8 cellular contexts compared by ENCODE assay signal in genomic region chr12:8242881-8243681, GRCh38. TPM values are rescaled to one million over a fixed set of nuclear protein-coding genes. Genes with fewer than 3 reads are reported as not detected.
A peak's percentile ranks its signal among the peaks of the same experiment; 100 is the strongest.
DNase-seq lines count a peak whose midpoint lies in the region; ATAC-seq, FAIRE-seq and TF ChIP-seq lines count a peak whose summit lies in the region.
"Not testable (repeated sequence)": the region's sequence is repeated elsewhere in the genome, so short reads cannot be mapped to it uniquely, and the experiment has no call there.

No MANE protein-coding gene starts in this region.

- H3K27ac Mint-ChIP-seq in activated CD4-positive, alpha-beta T cell treated with anti-CD3 and anti-CD28 coated beads, Interleukin-2, amount 10 ng/mL, durations not matched to agents 7 days and 5 days, result peak overlapping the region; percentile 99

- CTCF ChIA-PET in activated CD4-positive, alpha-beta T cell treated with anti-CD3 and anti-CD28 coated beads, Interleukin-2, amount 10 ng/mL, durations not matched to agents 7 days and 5 days (lab: Charles Lee), result not testable (repeated sequence)

- H3K9me3 Mint-ChIP-seq in activated CD4-positive, alpha-beta T cell treated with anti-CD3 and anti-CD28 coated beads, Interleukin-2, amount 10 ng/mL, durations not matched to agents 7 days and 5 days, result not testable (repeated sequence)

- H3K4me1 Mint-ChIP-seq in activated CD4-positive, alpha-beta T cell treated with anti-CD3 and anti-CD28 coated beads, Interleukin-2, amount 10 ng/mL, durations not matched to agents 7 days and 5 days, result peaks cover 17% of the 10 kb centered on the region

- TF ChIP-seq CTCF in AG10803 (conservative IDR thresholded peaks at IDR 0.05; ENCODE audit: low read length), result not testable (repeated sequence)

- DNase-seq in AG10803 (ENCODE audit: low read depth) (peak; percentile 95), GM19239 (ENCODE audit: insufficient read length, low spot score) (peak; percentile 59), NCI-H748 (lab: John Stamatoyannopoulos, UW; ENCODE audit: unreplicated experiment) (peak; percentile 87), kidney tubule cell (ENCODE audit: low spot score) (peak; percentile 97)
- DNase-seq in activated CD4-positive, alpha-beta T cell treated with anti-CD3 and anti-CD28 coated beads, Interleukin-2, amount 10 ng/mL, durations not matched to agents 7 days and 5 days, result peak; percentile 99
- peak; percentile 99 to 100 for DNase-seq in stimulated activated CD4-positive, alpha-beta T cell treated with anti-CD3 and anti-CD28 coated beads, Interleukin-15, amount 100 ng/mL, for 1 hour (ENCODE audit: low read depth in 1 of 2, low spot score in 1 of 2)

- peak overlapping the region; percentile 95 for H3K4me3 Mint-ChIP-seq in activated CD4-positive, alpha-beta T cell treated with anti-CD3 and anti-CD28 coated beads, Interleukin-2, amount 10 ng/mL, durations not matched to agents 7 days and 5 days

- POLR2A ChIA-PET in activated CD4-positive, alpha-beta T cell treated with anti-CD3 and anti-CD28 coated beads, Interleukin-2, amount 10 ng/mL, durations not matched to agents 7 days and 5 days (lab: Charles Lee), result not testable (repeated sequence)

- H3K36me3 Mint-ChIP-seq in activated CD4-positive, alpha-beta T cell treated with anti-CD3 and anti-CD28 coated beads, Interleukin-2, amount 10 ng/mL, durations not matched to agents 7 days and 5 days (ENCODE audit: low read depth), result not testable (repeated sequence)

- H3K27me3 Mint-ChIP-seq in activated CD4-positive, alpha-beta T cell treated with anti-CD3 and anti-CD28 coated beads, Interleukin-2, amount 10 ng/mL, durations not matched to agents 7 days and 5 days, result not testable (repeated sequence)

- ATAC-seq in HG03520 (IDR thresholded peaks at IDR 0.05; ENCODE audit: unreplicated experiment), result peak; percentile 85

- peak overlapping the region; percentile 74 for H3K4me3 ChIP-seq in AG10803 (ENCODE audit: low read length)

- FAIRE-seq in GM19239 (lab: Jason Lieb, UNC) (peak; percentile 28), colon (lab: Jason Lieb, UNC) (peak; percentile 98)

RNA-seq across cellular contexts. Expression of gene FAM90A1, which starts 15.7 kb away (rescaled TPM):
- total RNA-seq in activated CD4-positive, alpha-beta T cell treated with anti-CD3 and anti-CD28 coated beads, Interleukin-2, amount 10 ng/mL, durations not matched to agents 7 days and 5 days, result under 1 TPM in 1 of 2 experiments, not detected in 1; 0.15 TPM

Comparison
In these comparisons a context has a peak if more than half of its experiments do, and no peak if none do; other contexts are left out.
1. Peak in every context shown above with its lines: DNase-seq, ATAC-seq and H3K4me3 ChIP-seq.